Comparison of ENCODE assay signal across 22 cellular contexts in genomic region chr16:57118461-57119084, GRCh38.
"Had no signal": no experiment of that assay in that cellular context is flagged by ENCODE, and none has a peak within 500 bp of the region (broad histone marks: within the 10 kb centered on the region; RNA-seq: fewer than 3 reads in every experiment).

No MANE protein-coding gene starts in this region.

- H3K4me3 Mint-ChIP-seq: endodermal cell; naive thymus-derived CD4-positive, alpha-beta T cell; nephron progenitor cell had no signal

- H3K27ac Mint-ChIP-seq: endodermal cell; naive thymus-derived CD4-positive, alpha-beta T cell; nephron progenitor cell; progenitor cell of endocrine pancreas had no signal

- H3K9me3 ChIP-seq: colonic mucosa, heart left ventricle, ovary, stomach, suprapubic skin, thyroid gland, upper lobe of left lung, uterus had no signal

- DNase-seq: colonic mucosa; dermis blood vessel endothelial cell; effector CD4-positive, alpha-beta T cell; endodermal cell; foreskin melanocyte; heart left ventricle; hippocampal formation; mammary epithelial cell; naive thymus-derived CD4-positive, alpha-beta T cell; nephron progenitor cell; ovary; right cardiac atrium; small intestine; stimulated activated CD4-positive, alpha-beta T cell treated with anti-CD3 and anti-CD28 coated beads, Interleukin-12 subunit alpha, Interleukin-12 subunit beta, amount 100 ng/mL, for 4 hours; stimulated activated naive CD4-positive, alpha-beta T cell; stomach; thyroid gland; upper lobe of left lung; uterus had no signal

- ATAC-seq: heart left ventricle; left lobe of liver; naive thymus-derived CD4-positive, alpha-beta T cell; right cardiac atrium had no signal

- H3K27ac ChIP-seq: colonic mucosa, heart left ventricle, ovary, stomach, suprapubic skin, thyroid gland, upper lobe of left lung, uterus had no signal

- H3K36me3 ChIP-seq: colonic mucosa, ovary, uterus had no signal

- H3K9me3 Mint-ChIP-seq: endodermal cell; naive thymus-derived CD4-positive, alpha-beta T cell; nephron progenitor cell had no signal

- H3K27me3 ChIP-seq: colonic mucosa, heart left ventricle, ovary, stomach, suprapubic skin, thyroid gland, upper lobe of left lung, uterus had no signal

- H3K4me3 ChIP-seq: colonic mucosa, heart left ventricle, ovary, stomach, suprapubic skin, thyroid gland, upper lobe of left lung, uterus had no signal

- H3K27me3 Mint-ChIP-seq: naive thymus-derived CD4-positive, alpha-beta T cell; progenitor cell of endocrine pancreas had no signal

- H3K4me1 ChIP-seq: colonic mucosa had no signal
